17 cellular contexts compared by ENCODE assay signal in the genomic region with DNA sequence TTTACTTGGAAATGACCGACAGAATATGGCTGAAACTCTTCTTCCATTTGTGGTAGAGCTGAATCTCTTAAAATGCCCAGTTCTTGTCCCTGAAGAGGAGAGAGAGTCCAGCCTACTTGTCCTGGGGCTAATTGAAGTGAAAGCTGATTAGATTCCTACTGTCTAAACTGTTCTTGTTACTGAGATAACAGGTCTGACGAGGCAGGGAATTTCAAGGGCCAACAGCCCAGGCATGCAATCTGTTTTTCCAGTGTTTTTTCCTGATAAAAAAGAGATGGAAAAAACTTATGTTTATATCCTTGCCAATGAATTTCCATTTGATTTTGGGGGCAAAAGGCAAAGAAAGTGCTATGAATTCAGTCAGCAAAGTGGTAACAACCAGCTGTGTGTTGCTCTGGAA.
DNase-seq lines count a peak whose midpoint lies in the region; ATAC-seq and TF ChIP-seq lines count a peak whose summit lies in the region.
"Had no signal": no experiment of that assay in that cellular context is flagged by ENCODE, and none has a peak within 500 bp of the region (broad histone marks: within the 10 kb centered on the region; RNA-seq: fewer than 3 reads in every experiment).

No MANE protein-coding gene starts in this region.

- H3K18ac ChIP-seq in trophoblast cell (ENCODE audit: low read length) = no peak overlapping the region

- no peaks in the 10 kb centered on the region for H3K36me3 ChIP-seq in left ventricle myocardium inferior
- H3K36me3 ChIP-seq in trophoblast cell (ENCODE audit: control insufficient read depth in 1 of 2, insufficient read depth in 2 of 2, low read length in 2 of 2) = no peaks in the 10 kb centered on the region
- H3K36me3 ChIP-seq: BLaER1 treated with 17β-estradiol and CSF1 and Interleukin-3, amounts not matched to agents 10 nM and 100 nM had no signal

- H3K9me3 ChIP-seq in right cardiac atrium (ENCODE audit: control insufficient read depth, low read length) (no peaks in the 10 kb centered on the region), left ventricle myocardium inferior (replicated peaks) (no peaks in the 10 kb centered on the region), trophoblast cell (ENCODE audit: insufficient read depth, low read depth, low read length) (no peaks in the 10 kb centered on the region)
- H3K9me3 ChIP-seq: BLaER1 treated with 17β-estradiol and CSF1 and Interleukin-3, amounts not matched to agents 10 nM and 100 nM had no signal

- H2AFZ ChIP-seq in trophoblast cell (ENCODE audit: insufficient read depth, low read length, poor library complexity) = no peak overlapping the region

- H3K79me2 ChIP-seq in trophoblast cell (ENCODE audit: control insufficient read depth, insufficient read depth, low read length, poor library complexity) = peaks cover 3% of the 10 kb centered on the region

- H3K27ac ChIP-seq in right cardiac atrium (ENCODE audit: low read length) (no peak overlapping the region), left ventricle myocardium inferior (replicated peaks) (no peak overlapping the region), trophoblast cell (ENCODE audit: low read depth, low read length) (peak overlapping the region; percentile 97)
- H3K27ac ChIP-seq: BLaER1 treated with 17β-estradiol and CSF1 and Interleukin-3, amounts not matched to agents 10 nM and 100 nM had no signal

- peak overlapping the region; percentile 76 for H3K14ac ChIP-seq in trophoblast cell (ENCODE audit: low read length)

- no peak overlapping the region for H3K9ac ChIP-seq in trophoblast cell (ENCODE audit: low read length)
- H3K9ac ChIP-seq: BLaER1 treated with 17β-estradiol and CSF1 and Interleukin-3, amounts not matched to agents 10 nM and 100 nM had no signal

- 35% methylated on average over 2 of the region's 2 CpGs for WGBS in right cardiac atrium
- no CpG with 5 or more reads among the region's 2 CpGs for WGBS in trophoblast cell (ENCODE audit: extremely low coverage, insufficient coverage, insufficient read length)

- H2BK5ac ChIP-seq in trophoblast cell (ENCODE audit: low read depth, low read length, poor library complexity) = peak overlapping the region; percentile 94

- H4K91ac ChIP-seq in trophoblast cell (ENCODE audit: low read depth, low read length) = peak overlapping the region; percentile 97

- H3K79me1 ChIP-seq in trophoblast cell (ENCODE audit: low read length) = peaks cover 44% of the 10 kb centered on the region

- H3K27me3 ChIP-seq in right cardiac atrium (ENCODE audit: control insufficient read depth, insufficient read depth) (no peaks in the 10 kb centered on the region), left ventricle myocardium inferior (ENCODE audit: low read depth) (no peaks in the 10 kb centered on the region), trophoblast cell (ENCODE audit: insufficient read depth, low read length) (no peaks in the 10 kb centered on the region)
- H3K27me3 ChIP-seq: BLaER1 treated with 17β-estradiol and CSF1 and Interleukin-3, amounts not matched to agents 10 nM and 100 nM had no signal

- H3K4ac ChIP-seq in trophoblast cell (ENCODE audit: low read depth, low read length) = no peak overlapping the region

- intact Hi-C loops in right cardiac atrium (cut with DNase I) (no loop called here), left ventricle myocardium inferior (cut with micrococcal nuclease) (no loop called here)

- no peak for DNase-seq in right cardiac atrium
- no peak for DNase-seq in left ventricle myocardium inferior
- peak; percentile 40 for DNase-seq in fibroblast of the aortic adventitia (ENCODE audit: low read depth)
- peak; percentile 31 to 69 for DNase-seq in trophoblast cell
- DNase-seq in COLO829 (ENCODE audit: low spot score) = no peak
- DNase-seq in COLO668 (lab: John Stamatoyannopoulos, UW; ENCODE audit: unreplicated experiment) = no peak
- DNase-seq: ACHN; CD4-positive, CD25-positive, alpha-beta regulatory T cell; DMS153; DND-41; GF-D8; HCEC 1CT; HFFc6; IMR-90 had no signal

- peak overlapping the region; percentile 36 for H3K4me2 ChIP-seq in trophoblast cell (ENCODE audit: low read length)
- H3K4me2 ChIP-seq: BLaER1 treated with 17β-estradiol and CSF1 and Interleukin-3, amounts not matched to agents 10 nM and 100 nM had no signal

- peak overlapping the region; percentile 89 for H2BK120ac ChIP-seq in trophoblast cell (ENCODE audit: insufficient read depth, low read length, poor library complexity)

- H2BK12ac ChIP-seq in trophoblast cell (ENCODE audit: low read length) = no peak overlapping the region

- H4K8ac ChIP-seq in trophoblast cell (ENCODE audit: low read depth, low read length) = peak overlapping the region; percentile 86

- H3K4me1 ChIP-seq in right cardiac atrium (ENCODE audit: control insufficient read depth, insufficient read depth, low read length) = peaks cover 3% of the 10 kb centered on the region
- peaks cover 51% of the 10 kb centered on the region for H3K4me1 ChIP-seq in left ventricle myocardium inferior
- H3K4me1 ChIP-seq in trophoblast cell (ENCODE audit: control insufficient read depth in 1 of 2, insufficient read depth in 2 of 2, low read length in 2 of 2) = peaks cover 15 to 25% of the 10 kb centered on the region in 2 experiments
- H3K4me1 ChIP-seq: BLaER1 treated with 17β-estradiol and CSF1 and Interleukin-3, amounts not matched to agents 10 nM and 100 nM had no signal

- no peak overlapping the region for H3K23ac ChIP-seq in trophoblast cell (ENCODE audit: low read length)

- H2AK5ac ChIP-seq in trophoblast cell (ENCODE audit: low read length) = no peak overlapping the region

- TF ChIP-seq CTCF in left ventricle myocardium inferior (IDR thresholded peaks at IDR 0.05; ENCODE audit: borderline replicate concordance) = no peak
- TF ChIP-seq CTCF in fibroblast of the aortic adventitia (IDR thresholded peaks at IDR 0.05; ENCODE audit: insufficient read depth, low read length) = no peak

- H3K4me3 ChIP-seq in right cardiac atrium (ENCODE audit: low read length) = no peak overlapping the region
- H3K4me3 ChIP-seq in left ventricle myocardium inferior = no peak overlapping the region
- H3K4me3 ChIP-seq in fibroblast of the aortic adventitia (ENCODE audit: low read depth, low read length) = no peak overlapping the region
- no peak overlapping the region for H3K4me3 ChIP-seq in trophoblast cell (ENCODE audit: low read depth, low read length)
- H3K4me3 ChIP-seq: BLaER1 treated with 17β-estradiol and CSF1 and Interleukin-3, amounts not matched to agents 10 nM and 100 nM had no signal

- ATAC-seq in right cardiac atrium (peak; percentile 62 to 88), SK-N-SH treated with all-trans-retinoic acid at 6 μM for 48 hours (no peak), GM18909 (IDR thresholded peaks at IDR 0.05; ENCODE audit: poor library complexity, unreplicated experiment) (no peak)

- no peak overlapping the region for H4K12ac ChIP-seq in trophoblast cell (ENCODE audit: low read depth, low read length)

TF ChIP-seq in SK-N-SH treated with all-trans-retinoic acid at 6 μM for 48 hours, 23 proteins besides CTCF, POLR2A, EP300 and RAD21:
- TF ChIP-seq, protein P1, sequence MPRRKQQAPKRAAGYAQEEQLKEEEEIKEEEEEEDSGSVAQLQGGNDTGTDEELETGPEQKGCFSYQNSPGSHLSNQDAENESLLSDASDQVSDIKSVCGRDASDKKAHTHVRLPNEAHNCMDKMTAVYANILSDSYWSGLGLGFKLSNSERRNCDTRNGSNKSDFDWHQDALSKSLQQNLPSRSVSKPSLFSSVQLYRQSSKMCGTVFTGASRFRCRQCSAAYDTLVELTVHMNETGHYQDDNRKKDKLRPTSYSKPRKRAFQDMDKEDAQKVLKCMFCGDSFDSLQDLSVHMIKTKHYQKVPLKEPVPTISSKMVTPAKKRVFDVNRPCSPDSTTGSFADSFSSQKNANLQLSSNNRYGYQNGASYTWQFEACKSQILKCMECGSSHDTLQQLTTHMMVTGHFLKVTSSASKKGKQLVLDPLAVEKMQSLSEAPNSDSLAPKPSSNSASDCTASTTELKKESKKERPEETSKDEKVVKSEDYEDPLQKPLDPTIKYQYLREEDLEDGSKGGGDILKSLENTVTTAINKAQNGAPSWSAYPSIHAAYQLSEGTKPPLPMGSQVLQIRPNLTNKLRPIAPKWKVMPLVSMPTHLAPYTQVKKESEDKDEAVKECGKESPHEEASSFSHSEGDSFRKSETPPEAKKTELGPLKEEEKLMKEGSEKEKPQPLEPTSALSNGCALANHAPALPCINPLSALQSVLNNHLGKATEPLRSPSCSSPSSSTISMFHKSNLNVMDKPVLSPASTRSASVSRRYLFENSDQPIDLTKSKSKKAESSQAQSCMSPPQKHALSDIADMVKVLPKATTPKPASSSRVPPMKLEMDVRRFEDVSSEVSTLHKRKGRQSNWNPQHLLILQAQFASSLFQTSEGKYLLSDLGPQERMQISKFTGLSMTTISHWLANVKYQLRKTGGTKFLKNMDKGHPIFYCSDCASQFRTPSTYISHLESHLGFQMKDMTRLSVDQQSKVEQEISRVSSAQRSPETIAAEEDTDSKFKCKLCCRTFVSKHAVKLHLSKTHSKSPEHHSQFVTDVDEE (CRISPR knock-in tag; IDR thresholded peaks at IDR 0.05) = peak; percentile 73; the same call in 1 of the 2 replicates
- no peak for TF ChIP-seq ZNF8 (CRISPR knock-in tag; IDR thresholded peaks at IDR 0.05)
- TF ChIP-seq TCF4 (CRISPR knock-in tag; IDR thresholded peaks at IDR 0.05; ENCODE audit: borderline replicate concordance) = peak; percentile 67; the same call in 1 of the 2 replicates

Comparison
In these comparisons a context has a peak if more than half of its experiments do, and no peak if none do; other contexts are left out.
1. ATAC-seq: peak in right cardiac atrium (2 of 2); none in SK-N-SH treated with all-trans-retinoic acid at 6 μM for 48 hours (single experiment) and GM18909 (single experiment).
2. DNase-seq: peak in fibroblast of the aortic adventitia (single experiment) and trophoblast cell (2 of 2); none in right cardiac atrium (0 of 3), left ventricle myocardium inferior (single experiment), COLO829 (single experiment) and COLO668 (single experiment).